Comparison of ENCODE assay signal across 17 cellular contexts in the genomic region with DNA sequence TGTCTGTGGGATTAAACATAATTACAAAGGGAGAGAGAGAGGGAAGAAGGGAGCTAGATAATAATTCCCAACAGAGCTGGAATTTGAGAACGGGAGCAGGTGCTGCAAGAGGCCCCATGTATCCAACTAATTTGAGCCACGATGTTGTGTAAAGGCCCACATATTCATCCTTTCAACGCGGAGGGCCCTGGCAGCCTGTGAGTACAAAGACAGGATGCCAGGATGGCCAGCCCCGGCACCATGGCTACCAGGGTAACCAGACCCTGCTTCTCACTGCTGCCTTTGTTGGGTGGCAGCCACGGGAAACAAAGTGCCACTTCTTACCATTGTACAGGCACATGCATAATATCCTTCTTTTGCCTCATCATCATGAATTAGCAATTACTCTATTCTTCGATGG.
DNase-seq lines count a peak whose midpoint lies in the region; ATAC-seq and TF ChIP-seq lines count a peak whose summit lies in the region.
"Had no signal": no experiment of that assay in that cellular context is flagged by ENCODE, and none has a peak within 500 bp of the region (broad histone marks: within the 10 kb centered on the region; RNA-seq: fewer than 3 reads in every experiment).

No MANE protein-coding gene starts in this region.

- no peaks in the 10 kb centered on the region for H3K4me1 Mint-ChIP-seq in activated CD8-positive, alpha-beta T cell treated with anti-CD3 and anti-CD28 coated beads for 36 hours (ENCODE audit: low read depth)
- H3K4me1 Mint-ChIP-seq: activated naive CD8-positive, alpha-beta T cell treated with anti-CD3 and anti-CD28 coated beads, Interleukin-2, amount 50 U/mL, for 24 hours; IgD-negative memory B cell had no signal

- H3K9me3 Mint-ChIP-seq in activated CD8-positive, alpha-beta T cell treated with anti-CD3 and anti-CD28 coated beads for 36 hours: peaks cover 2% of the 10 kb centered on the region
- H3K9me3 Mint-ChIP-seq: activated naive CD8-positive, alpha-beta T cell treated with anti-CD3 and anti-CD28 coated beads, Interleukin-2, amount 50 U/mL, for 24 hours; type B pancreatic cell had no signal

- H3K27ac Mint-ChIP-seq in activated CD8-positive, alpha-beta T cell treated with anti-CD3 and anti-CD28 coated beads for 36 hours: no peak overlapping the region
- H3K27ac Mint-ChIP-seq: activated naive CD8-positive, alpha-beta T cell treated with anti-CD3 and anti-CD28 coated beads, Interleukin-2, amount 50 U/mL, for 24 hours; IgD-negative memory B cell; progenitor cell of endocrine pancreas; type B pancreatic cell had no signal

- ATAC-seq in GM18511 (IDR thresholded peaks at IDR 0.05; ENCODE audit: unreplicated experiment): no peak
- ATAC-seq in activated CD8-positive, alpha-beta T cell treated with anti-CD3 and anti-CD28 coated beads for 36 hours: no peak
- ATAC-seq in HG03196 (IDR thresholded peaks at IDR 0.05; ENCODE audit: unreplicated experiment): no peak
- ATAC-seq: activated naive CD8-positive, alpha-beta T cell treated with anti-CD3 and anti-CD28 coated beads, Interleukin-2, amount 50 U/mL, for 24 hours; left lung had no signal

- no peaks in the 10 kb centered on the region for H3K27me3 Mint-ChIP-seq in activated CD8-positive, alpha-beta T cell treated with anti-CD3 and anti-CD28 coated beads for 36 hours
- H3K27me3 Mint-ChIP-seq: activated naive CD8-positive, alpha-beta T cell treated with anti-CD3 and anti-CD28 coated beads, Interleukin-2, amount 50 U/mL, for 24 hours; IgD-negative memory B cell; type B pancreatic cell had no signal

- no peak for TF ChIP-seq CTCF in activated CD8-positive, alpha-beta T cell treated with anti-CD3 and anti-CD28 coated beads for 36 hours (IDR thresholded peaks at IDR 0.05)

- CTCF ChIA-PET in activated CD8-positive, alpha-beta T cell treated with anti-CD3 and anti-CD28 coated beads for 36 hours (lab: Charles Lee): no interaction called here

- no peaks in the 10 kb centered on the region for H3K36me3 Mint-ChIP-seq in activated CD8-positive, alpha-beta T cell treated with anti-CD3 and anti-CD28 coated beads for 36 hours (ENCODE audit: low read depth)
- H3K36me3 Mint-ChIP-seq: IgD-negative memory B cell, type B pancreatic cell had no signal

- no peak overlapping the region for H3K27ac ChIP-seq in caudate nucleus (ENCODE audit: low read depth, low read length)
- H3K27ac ChIP-seq: BLaER1 treated with 17β-estradiol and CSF1 and Interleukin-3, amounts not matched to agents 10 nM and 100 nM; left lung had no signal

- no peak overlapping the region for H3K4me3 Mint-ChIP-seq in activated CD8-positive, alpha-beta T cell treated with anti-CD3 and anti-CD28 coated beads for 36 hours
- H3K4me3 Mint-ChIP-seq: activated naive CD8-positive, alpha-beta T cell treated with anti-CD3 and anti-CD28 coated beads, Interleukin-2, amount 50 U/mL, for 24 hours; IgD-negative memory B cell; type B pancreatic cell had no signal

- POLR2A ChIA-PET in activated CD8-positive, alpha-beta T cell treated with anti-CD3 and anti-CD28 coated beads for 36 hours (lab: Charles Lee): no interaction called here

- DNase-seq in NCI-H146 (lab: John Stamatoyannopoulos, UW): peak; percentile 98
- DNase-seq in NCI-H345 (lab: John Stamatoyannopoulos, UW): peak; percentile 98
- DNase-seq in caudate nucleus (lab: John Stamatoyannopoulos, UW): peak in 49 of 61 donors; percentile 4 to 84 (median 28)
- peak; percentile 60 for DNase-seq in superior temporal gyrus (ENCODE audit: extremely low spot score)
- DNase-seq in activated CD8-positive, alpha-beta T cell treated with anti-CD3 and anti-CD28 coated beads for 36 hours: no peak
- DNase-seq: activated naive CD8-positive, alpha-beta T cell treated with anti-CD3 and anti-CD28 coated beads, Interleukin-2, amount 50 U/mL, for 24 hours; DND-41; foreskin fibroblast; stimulated activated naive CD4-positive, alpha-beta T cell; SW 1271 had no signal

- intact Hi-C loops in activated CD8-positive, alpha-beta T cell treated with anti-CD3 and anti-CD28 coated beads for 36 hours (cut with micrococcal nuclease): no loop called here
